Comparison of ENCODE assay signal across 10 cellular contexts in the genomic region with DNA sequence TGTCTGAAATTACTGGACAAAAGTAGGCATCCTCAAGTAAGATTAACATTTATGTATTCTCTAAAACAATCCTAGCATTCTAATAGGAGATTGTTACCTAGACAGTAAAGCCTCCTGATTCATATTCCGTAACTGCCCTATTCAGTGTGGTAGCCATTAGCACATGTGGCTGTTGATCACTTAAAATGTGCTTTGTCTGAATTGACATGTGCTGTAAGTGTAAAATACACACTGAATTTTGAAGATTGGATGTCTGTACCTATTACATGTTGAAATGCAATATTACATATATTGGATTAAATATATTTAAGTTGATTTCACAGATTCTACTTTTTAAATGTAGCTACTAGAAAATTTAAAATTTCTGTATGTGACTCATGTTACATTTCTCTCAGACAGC. TPM values are rescaled to one million over a fixed set of nuclear protein-coding genes. Genes with fewer than 3 reads are reported as not detected.
"Had no signal": no experiment of that assay in that cellular context is flagged by ENCODE, and none has a peak within 500 bp of the region (broad histone marks: within the 10 kb centered on the region; RNA-seq: fewer than 3 reads in every experiment).

No MANE protein-coding gene starts in this region.

- ATAC-seq: K562 had no signal

- H3K9ac ChIP-seq: KMS-11 had no signal

- H3K27me3 Mint-ChIP-seq: IgD-negative memory B cell had no signal

- FAIRE-seq: HTR-8/SVneo, K562 had no signal

- H3K4me3 ChIP-seq: K562 had no signal

- H3K9me3 Mint-ChIP-seq: IgD-negative memory B cell had no signal

- H3K4me3 Mint-ChIP-seq: IgD-negative memory B cell had no signal

- DNase-seq: IMR-90, KBM-7, KG1 had no signal

- H3K27ac ChIP-seq: HL-60, KMS-11 had no signal

- H3K4me2 ChIP-seq: KMS-11 had no signal

RNA-seq across cellular contexts. Expression of a gene that starts 41.5 kb away (rescaled TPM):
- total RNA-seq: HT-29, HT1080, IMR-90, K562 had no signal
- polyA plus RNA-seq: IgD-negative memory B cell, IMR-90, K562 had no signal

RNA-seq across cellular contexts. Expression of a gene that starts 51.2 kb away (rescaled TPM):
- total RNA-seq: HT-29, HT1080, IMR-90, K562 had no signal
- polyA plus RNA-seq: IgD-negative memory B cell, IMR-90 had no signal
